ENCODE assay signal across 1 cellular context in the genomic region with DNA sequence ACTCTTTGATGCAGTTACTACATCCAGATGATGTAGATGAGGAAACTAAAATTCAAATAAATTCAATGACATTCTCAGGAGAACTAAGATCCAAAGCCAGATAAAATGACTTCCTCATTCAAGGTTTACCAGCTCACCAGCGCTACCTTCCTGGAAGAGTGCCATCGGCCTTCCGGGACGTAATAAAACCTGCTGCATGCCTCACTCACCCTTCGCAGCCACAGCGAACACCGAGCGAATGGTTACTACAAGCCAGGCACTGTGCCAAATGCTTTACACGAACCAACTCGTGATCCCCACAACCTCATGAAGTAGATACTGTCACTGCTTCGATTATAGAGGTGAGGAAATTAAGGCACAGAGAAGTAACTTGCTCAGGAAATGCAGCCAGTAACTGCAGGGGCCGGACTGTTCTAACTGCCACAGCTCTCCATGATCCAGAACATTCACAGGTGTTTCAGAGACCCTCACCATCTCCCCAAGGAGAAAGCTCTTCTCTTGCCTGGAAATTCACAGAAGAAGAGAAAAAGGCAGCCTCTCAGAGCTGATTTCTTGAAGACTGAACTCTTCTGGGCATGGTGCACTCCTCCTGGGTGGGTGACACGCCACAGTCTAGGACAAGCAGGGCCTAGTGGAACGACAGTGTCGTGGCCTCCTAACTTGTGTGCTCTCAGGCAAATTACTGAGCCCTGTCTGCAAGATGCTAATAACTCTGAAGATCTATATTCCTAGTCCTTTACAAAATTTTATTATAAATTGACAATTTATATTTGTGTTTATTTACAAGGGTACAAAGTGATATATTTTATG.
TF ChIP-seq lines count a peak whose summit lies in the region.

No MANE protein-coding gene starts in this region.

TF ChIP-seq in GM12878, 131 proteins besides CTCF, POLR2A, EP300 and RAD21:
- TF ChIP-seq SIN3A (IDR thresholded peaks at IDR 0.05; ENCODE audit: low read depth, low read length) (no peak), CBFB (IDR thresholded peaks at IDR 0.05; ENCODE audit: low read depth) (no peak), CEBPB (IDR thresholded peaks at IDR 0.05; ENCODE audit: borderline replicate concordance in 1 of 2, low read depth in 2 of 2, low read length in 2 of 2) (no peak), RFX5 (IDR thresholded peaks at IDR 0.05; ENCODE audit: low read depth, low read length) (no peak), SPI1 (IDR thresholded peaks at IDR 0.05; ENCODE audit: borderline replicate concordance, insufficient read depth, low read depth, low read length) (peak; percentile 28; the same call in 1 of the 2 replicates)
- TF ChIP-seq, protein P1, sequence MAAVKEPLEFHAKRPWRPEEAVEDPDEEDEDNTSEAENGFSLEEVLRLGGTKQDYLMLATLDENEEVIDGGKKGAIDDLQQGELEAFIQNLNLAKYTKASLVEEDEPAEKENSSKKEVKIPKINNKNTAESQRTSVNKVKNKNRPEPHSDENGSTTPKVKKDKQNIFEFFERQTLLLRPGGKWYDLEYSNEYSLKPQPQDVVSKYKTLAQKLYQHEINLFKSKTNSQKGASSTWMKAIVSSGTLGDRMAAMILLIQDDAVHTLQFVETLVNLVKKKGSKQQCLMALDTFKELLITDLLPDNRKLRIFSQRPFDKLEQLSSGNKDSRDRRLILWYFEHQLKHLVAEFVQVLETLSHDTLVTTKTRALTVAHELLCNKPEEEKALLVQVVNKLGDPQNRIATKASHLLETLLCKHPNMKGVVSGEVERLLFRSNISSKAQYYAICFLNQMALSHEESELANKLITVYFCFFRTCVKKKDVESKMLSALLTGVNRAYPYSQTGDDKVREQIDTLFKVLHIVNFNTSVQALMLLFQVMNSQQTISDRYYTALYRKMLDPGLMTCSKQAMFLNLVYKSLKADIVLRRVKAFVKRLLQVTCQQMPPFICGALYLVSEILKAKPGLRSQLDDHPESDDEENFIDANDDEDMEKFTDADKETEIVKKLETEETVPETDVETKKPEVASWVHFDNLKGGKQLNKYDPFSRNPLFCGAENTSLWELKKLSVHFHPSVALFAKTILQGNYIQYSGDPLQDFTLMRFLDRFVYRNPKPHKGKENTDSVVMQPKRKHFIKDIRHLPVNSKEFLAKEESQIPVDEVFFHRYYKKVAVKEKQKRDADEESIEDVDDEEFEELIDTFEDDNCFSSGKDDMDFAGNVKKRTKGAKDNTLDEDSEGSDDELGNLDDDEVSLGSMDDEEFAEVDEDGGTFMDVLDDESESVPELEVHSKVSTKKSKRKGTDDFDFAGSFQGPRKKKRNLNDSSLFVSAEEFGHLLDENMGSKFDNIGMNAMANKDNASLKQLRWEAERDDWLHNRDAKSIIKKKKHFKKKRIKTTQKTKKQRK (IDR thresholded peaks at IDR 0.05; ENCODE audit: low read depth, low read length): no peak
- TF ChIP-seq, protein P2, sequence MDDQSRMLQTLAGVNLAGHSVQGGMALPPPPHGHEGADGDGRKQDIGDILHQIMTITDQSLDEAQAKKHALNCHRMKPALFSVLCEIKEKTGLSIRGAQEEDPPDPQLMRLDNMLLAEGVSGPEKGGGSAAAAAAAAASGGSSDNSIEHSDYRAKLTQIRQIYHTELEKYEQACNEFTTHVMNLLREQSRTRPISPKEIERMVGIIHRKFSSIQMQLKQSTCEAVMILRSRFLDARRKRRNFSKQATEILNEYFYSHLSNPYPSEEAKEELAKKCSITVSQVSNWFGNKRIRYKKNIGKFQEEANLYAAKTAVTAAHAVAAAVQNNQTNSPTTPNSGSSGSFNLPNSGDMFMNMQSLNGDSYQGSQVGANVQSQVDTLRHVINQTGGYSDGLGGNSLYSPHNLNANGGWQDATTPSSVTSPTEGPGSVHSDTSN (IDR thresholded peaks at IDR 0.05; ENCODE audit: insufficient replicate concordance, low read depth, low read length): peak; percentile 13
